ENCODE assay signal across 21 cellular contexts in genomic region chr9:18935521-18935920, GRCh38.
"Had no signal": no experiment of that assay in that cellular context is flagged by ENCODE, and none has a peak within 500 bp of the region (broad histone marks: within the 10 kb centered on the region; RNA-seq: fewer than 3 reads in every experiment).

No MANE protein-coding gene starts in this region.

- H3K27me3 Mint-ChIP-seq: activated CD4-positive, alpha-beta T cell treated with anti-CD3 and anti-CD28 coated beads, Interleukin-2, amount 10 ng/mL, durations not matched to agents 24 days and 14 days had no signal

- H3K4me1 ChIP-seq: breast epithelium, esophagus muscularis mucosa, heart right ventricle, parathyroid adenoma had no signal

- H3K4me3 Mint-ChIP-seq: activated CD4-positive, alpha-beta memory T cell treated with anti-CD3 and anti-CD28 coated beads, Interleukin-2, amount 10 ng/mL, durations not matched to agents 7 days and 5 days; activated CD4-positive, alpha-beta T cell treated with anti-CD3 and anti-CD28 coated beads, Interleukin-2, amount 10 ng/mL, durations not matched to agents 24 days and 14 days; activated naive CD8-positive, alpha-beta T cell treated with anti-CD3 and anti-CD28 coated beads, Interleukin-2, amount 50 U/mL, for 24 hours; immature natural killer cell; naive thymus-derived CD8-positive, alpha-beta T cell; T-helper 17 cell had no signal

- H3K9ac ChIP-seq: parathyroid adenoma had no signal

- H3K79me2 ChIP-seq: parathyroid adenoma had no signal

- H2AFZ ChIP-seq: parathyroid adenoma had no signal

- H3K27ac ChIP-seq: breast epithelium, coronary artery, esophagus muscularis mucosa, heart right ventricle, left ventricle myocardium inferior, parathyroid adenoma had no signal

- H3K4me1 Mint-ChIP-seq: activated CD4-positive, alpha-beta memory T cell treated with anti-CD3 and anti-CD28 coated beads, Interleukin-2, amount 10 ng/mL, durations not matched to agents 7 days and 5 days; activated CD4-positive, alpha-beta T cell treated with anti-CD3 and anti-CD28 coated beads, Interleukin-2, amount 10 ng/mL, durations not matched to agents 24 days and 14 days; activated naive CD8-positive, alpha-beta T cell treated with anti-CD3 and anti-CD28 coated beads, Interleukin-2, amount 50 U/mL, for 24 hours; immature natural killer cell; naive thymus-derived CD8-positive, alpha-beta T cell; T-helper 17 cell had no signal

- DNase-seq: activated CD4-positive, alpha-beta memory T cell treated with anti-CD3 and anti-CD28 coated beads, Interleukin-2, amount 10 ng/mL, durations not matched to agents 7 days and 5 days; activated CD4-positive, alpha-beta T cell treated with anti-CD3 and anti-CD28 coated beads, Interleukin-2, amount 10 ng/mL, durations not matched to agents 24 days and 14 days; activated effector memory CD4-positive, alpha-beta T cell treated with anti-CD3 and anti-CD28 coated beads, Interleukin-2, amount 50 U/mL, for 16 hours; activated naive CD4-positive, alpha-beta T cell treated with anti-CD3 and anti-CD28 coated beads, Interleukin-2, amount 50 U/mL, for 16 hours; activated naive CD8-positive, alpha-beta T cell treated with anti-CD3 and anti-CD28 coated beads, Interleukin-2, amount 50 U/mL, for 24 hours; activated T-cell treated with anti-CD3 and anti-CD28 coated beads for 4 hours; aorta; heart right ventricle; immature natural killer cell; left ventricle myocardium inferior; naive thymus-derived CD8-positive, alpha-beta T cell; right cardiac atrium; stimulated activated CD4-positive, alpha-beta T cell treated with anti-CD3 and anti-CD28 coated beads, Interleukin-12 subunit alpha, Interleukin-12 subunit beta, amount 100 ng/mL, for 4 hours; stimulated activated CD4-positive, alpha-beta T cell treated with anti-CD3 and anti-CD28 coated beads, Interleukin-4, amount 100 ng/mL, for 4 hours; stimulated activated naive CD8-positive, alpha-beta T cell treated with anti-CD3 and anti-CD28 coated beads, Interleukin-15, Interleukin-2, amounts not matched to agents 100 U/mL and 50 U/mL, for 24 hours; SW 1271; T-helper 17 cell had no signal

- ATAC-seq: activated naive CD8-positive, alpha-beta T cell treated with anti-CD3 and anti-CD28 coated beads, Interleukin-2, amount 50 U/mL, for 24 hours; heart right ventricle; naive thymus-derived CD8-positive, alpha-beta T cell; right cardiac atrium; stimulated activated naive CD8-positive, alpha-beta T cell treated with anti-CD3 and anti-CD28 coated beads, Interleukin-15, Interleukin-2, amounts not matched to agents 100 U/mL and 50 U/mL, for 24 hours; T-helper 17 cell had no signal

- H3K4me3 ChIP-seq: breast epithelium, coronary artery, esophagus muscularis mucosa, heart right ventricle, left ventricle myocardium inferior had no signal

- H3K27ac Mint-ChIP-seq: activated CD4-positive, alpha-beta memory T cell treated with anti-CD3 and anti-CD28 coated beads, Interleukin-2, amount 10 ng/mL, durations not matched to agents 7 days and 5 days; activated CD4-positive, alpha-beta T cell treated with anti-CD3 and anti-CD28 coated beads, Interleukin-2, amount 10 ng/mL, durations not matched to agents 24 days and 14 days; activated naive CD8-positive, alpha-beta T cell treated with anti-CD3 and anti-CD28 coated beads, Interleukin-2, amount 50 U/mL, for 24 hours; immature natural killer cell; naive thymus-derived CD8-positive, alpha-beta T cell; T-helper 17 cell had no signal

- H3K36me3 Mint-ChIP-seq: immature natural killer cell had no signal

- H3K36me3 ChIP-seq: breast epithelium, esophagus muscularis mucosa, heart right ventricle, left ventricle myocardium inferior had no signal

- H3K9me3 Mint-ChIP-seq: activated CD4-positive, alpha-beta memory T cell treated with anti-CD3 and anti-CD28 coated beads, Interleukin-2, amount 10 ng/mL, durations not matched to agents 7 days and 5 days; activated CD4-positive, alpha-beta T cell treated with anti-CD3 and anti-CD28 coated beads, Interleukin-2, amount 10 ng/mL, durations not matched to agents 24 days and 14 days had no signal

- H3K27me3 ChIP-seq: breast epithelium, esophagus muscularis mucosa had no signal

- H3K9me3 ChIP-seq: breast epithelium, esophagus muscularis mucosa had no signal
